ENCODE assay signal across 1 cellular context in genomic region chr15:38440353-38441129, GRCh38.
TF ChIP-seq lines count a peak whose summit lies in the region.

No MANE protein-coding gene starts in this region.

TF ChIP-seq in HepG2, 621 proteins besides CTCF, POLR2A, EP300 and RAD21 (continued from another document and continues in another):
- TF ChIP-seq HNF1A (IDR thresholded peaks at IDR 0.05; ENCODE audit: low read depth) = no peak
- no peak for TF ChIP-seq HNF1A (CRISPR knock-in tag; IDR thresholded peaks at IDR 0.05; ENCODE audit: borderline replicate concordance)
- TF ChIP-seq SALL1 (CRISPR knock-in tag; IDR thresholded peaks at IDR 0.05) = 0 out of 2 replicates have a peak, but pooled peaks have one; percentile 21
- no peak for TF ChIP-seq PRDM15 (CRISPR knock-in tag; IDR thresholded peaks at IDR 0.05)
- TF ChIP-seq PPARG (CRISPR knock-in tag; conservative IDR thresholded peaks at IDR 0.05) = no peak
- peak; percentile 55; the same call in 1 of the 2 replicates for TF ChIP-seq ZNF281 (CRISPR knock-in tag; IDR thresholded peaks at IDR 0.05; ENCODE audit: borderline replicate concordance)
- TF ChIP-seq HBP1 (CRISPR knock-in tag; IDR thresholded peaks at IDR 0.05; ENCODE audit: low read depth) = no peak
- no peak for TF ChIP-seq ZNF749 (CRISPR knock-in tag; IDR thresholded peaks at IDR 0.05; ENCODE audit: borderline replicate concordance)
- TF ChIP-seq MAX (IDR thresholded peaks at IDR 0.05) = no peak
- peak; percentile 30; the same call in 1 of the 2 replicates for TF ChIP-seq ELF1 (CRISPR knock-in tag; IDR thresholded peaks at IDR 0.05)
- TF ChIP-seq FOXP4 (CRISPR knock-in tag; IDR thresholded peaks at IDR 0.05) = peak; percentile 78
- TF ChIP-seq ZNF501 (CRISPR knock-in tag; IDR thresholded peaks at IDR 0.05) = no peak
- TF ChIP-seq ZNF710 (CRISPR knock-in tag; IDR thresholded peaks at IDR 0.05; ENCODE audit: borderline replicate concordance) = no peak
- TF ChIP-seq PHB2 (IDR thresholded peaks at IDR 0.05; ENCODE audit: partially characterized antibody) = no peak
- TF ChIP-seq TRAFD1 (CRISPR knock-in tag; IDR thresholded peaks at IDR 0.05; ENCODE audit: borderline replicate concordance) = no peak
- no peak for TF ChIP-seq MYPOP (CRISPR knock-in tag; IDR thresholded peaks at IDR 0.05)
- no peak for TF ChIP-seq ZNF549 (CRISPR knock-in tag; IDR thresholded peaks at IDR 0.05)
- no peak for TF ChIP-seq MLX (CRISPR knock-in tag; IDR thresholded peaks at IDR 0.05)
- TF ChIP-seq FOXA1 (IDR thresholded peaks at IDR 0.05) = no peak
- TF ChIP-seq FOXA1 (CRISPR knock-in tag; IDR thresholded peaks at IDR 0.05) = peak; percentile 78
- TF ChIP-seq SUZ12 (IDR thresholded peaks at IDR 0.05; ENCODE audit: low read depth, low read length) = no peak
- no peak for TF ChIP-seq SNAPC2 (CRISPR knock-in tag; IDR thresholded peaks at IDR 0.05)
- no peak for TF ChIP-seq ZNF619 (CRISPR knock-in tag; IDR thresholded peaks at IDR 0.05)
- no peak for TF ChIP-seq MAFG (CRISPR knock-in tag; IDR thresholded peaks at IDR 0.05)
- no peak for TF ChIP-seq ZNF274 (CRISPR knock-in tag; IDR thresholded peaks at IDR 0.05)
- TF ChIP-seq SNAI1 (CRISPR knock-in tag; IDR thresholded peaks at IDR 0.05; ENCODE audit: borderline replicate concordance) = no peak
- TF ChIP-seq ARNT2 (CRISPR knock-in tag; IDR thresholded peaks at IDR 0.05; ENCODE audit: low read depth) = no peak
